In the genomic region with DNA sequence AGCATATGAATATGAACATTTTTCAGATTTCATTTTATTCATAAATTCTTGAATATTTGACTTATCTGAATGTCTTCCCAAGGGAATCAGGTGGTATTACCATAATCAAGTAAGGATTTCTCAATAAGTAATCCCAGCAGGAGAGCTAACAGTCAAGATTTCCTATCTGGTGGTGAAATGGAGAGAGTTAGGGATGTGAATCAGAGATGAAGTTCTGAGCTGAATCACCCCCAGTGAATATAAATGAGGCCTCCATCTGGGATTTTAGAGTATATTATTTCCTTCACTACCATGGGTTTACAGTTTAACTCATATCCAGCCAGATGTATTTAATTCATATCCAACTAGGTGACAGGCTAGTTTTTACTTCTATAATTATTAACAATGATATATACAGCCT, we compare ENCODE assay signal across 17 cellular contexts.
DNase-seq lines count a peak whose midpoint lies in the region; ATAC-seq and TF ChIP-seq lines count a peak whose summit lies in the region.
"Had no signal": no experiment of that assay in that cellular context is flagged by ENCODE, and none has a peak within 500 bp of the region (broad histone marks: within the 10 kb centered on the region; RNA-seq: fewer than 3 reads in every experiment).

No MANE protein-coding gene starts in this region.

- H3K4me2 ChIP-seq in IMR-90 (ENCODE audit: low read depth, low read length): no peak overlapping the region

- H2BK120ac ChIP-seq in IMR-90 (ENCODE audit: low read depth, low read length): no peak overlapping the region

- intact Hi-C loops in IMR-90 (cut with micrococcal nuclease): no loop called here

- H4K91ac ChIP-seq in IMR-90 (ENCODE audit: insufficient read depth, low read depth, low read length): no peak overlapping the region

- TF ChIP-seq CTCF in IMR-90 (conservative IDR thresholded peaks at IDR 0.05; ENCODE audit: low read depth, low read length) (no peak), brain microvascular endothelial cell (IDR thresholded peaks at IDR 0.05; ENCODE audit: low read depth, low read length, missing control alignments) (no peak), foreskin keratinocyte (conservative IDR thresholded peaks at IDR 0.05) (no peak), coronary artery (IDR thresholded peaks at IDR 0.05) (no peak)

- H2AK5ac ChIP-seq in IMR-90 (ENCODE audit: low read depth, low read length): no peak overlapping the region

- dilution Hi-C loops in IMR-90 (cut with HindIII; ENCODE audit: low sequenced_read_pairs, unreplicated experiment): no loop called here

- H3K9ac ChIP-seq in IMR-90 (ENCODE audit: low read depth, low read length): no peak overlapping the region

- no peak overlapping the region for H2AFZ ChIP-seq in IMR-90 (replicated peaks; ENCODE audit: low read length, poor library complexity)

- POLR2A ChIA-PET in IMR-90 (lab: Charles Lee; ENCODE audit: unreplicated experiment): no interaction called here

- no peaks in the 10 kb centered on the region for H4K20me1 ChIP-seq in IMR-90 (ENCODE audit: insufficient read depth, low read length)

- no peak overlapping the region for H3K4ac ChIP-seq in IMR-90 (ENCODE audit: low read depth, low read length)

- H3K27ac ChIP-seq in IMR-90 (ENCODE audit: insufficient read depth, low read length) (no peak overlapping the region), brain microvascular endothelial cell (no peak overlapping the region), foreskin keratinocyte (no peak overlapping the region), coronary artery (no peak overlapping the region)
- H3K27ac ChIP-seq: heart right ventricle, vagina had no signal

- H3K36me3 ChIP-seq in IMR-90 (ENCODE audit: control insufficient read depth, insufficient read depth, low read length) (no peaks in the 10 kb centered on the region), brain microvascular endothelial cell (replicated peaks) (no peaks in the 10 kb centered on the region)
- H3K36me3 ChIP-seq: HAP-1, heart right ventricle, right atrium auricular region, vagina had no signal

- H3K9me3 ChIP-seq in IMR-90 (ENCODE audit: control insufficient read depth, insufficient read depth, low read length): peaks cover 3% of the 10 kb centered on the region; the same call in 1 of the 2 replicates
- H3K9me3 ChIP-seq: HAP-1, heart right ventricle, right atrium auricular region, vagina had no signal

- CTCF ChIA-PET in IMR-90 (lab: Yijun Ruan, JAX): interaction anchor here (0.9 kb wide), 1 partner anchor 10 kb away, joined by 3 read pairs; no protein-coding TSS in a partner anchor

- no peaks in the 10 kb centered on the region for H3K27me3 ChIP-seq in IMR-90 (ENCODE audit: control insufficient read depth, insufficient read depth, low read length)
- no peaks in the 10 kb centered on the region for H3K27me3 ChIP-seq in brain microvascular endothelial cell (replicated peaks)
- no peaks in the 10 kb centered on the region for H3K27me3 ChIP-seq in foreskin keratinocyte
- H3K27me3 ChIP-seq: heart right ventricle, right atrium auricular region, vagina had no signal

- no peaks in the 10 kb centered on the region for H3K79me1 ChIP-seq in IMR-90 (ENCODE audit: low read depth in 1 of 2, low read length in 2 of 2)

- H3K18ac ChIP-seq in IMR-90 (ENCODE audit: low read depth, low read length): no peak overlapping the region

- no peak overlapping the region for H2BK5ac ChIP-seq in IMR-90 (ENCODE audit: low read depth, low read length, poor library complexity, severe bottlenecking)

- no peak for TF ChIP-seq POLR2A in IMR-90 (IDR thresholded peaks at IDR 0.05; ENCODE audit: low read depth, low read length)

- H3K4me3 ChIP-seq in IMR-90 (ENCODE audit: insufficient read depth, low read depth, low read length) (no peak overlapping the region), brain microvascular endothelial cell (ENCODE audit: low read depth, low read length) (no peak overlapping the region), coronary artery (no peak overlapping the region)
- H3K4me3 ChIP-seq: HAP-1, heart right ventricle, right atrium auricular region, vagina had no signal

- peak; percentile 80 for DNase-seq in ACHN
- DNase-seq in IMR-90: peak; percentile 74
- peak; percentile 24 for DNase-seq in brain microvascular endothelial cell
- DNase-seq in foreskin keratinocyte: peak; percentile 14 to 42
- DNase-seq in NCI-H1417 treated with DMSO at 0.1 percent for 48 hours (lab: John Stamatoyannopoulos, UW): no peak
- no peak for DNase-seq in globus pallidus (ENCODE audit: low spot score)
- no peak for DNase-seq in coronary artery (ENCODE audit: low spot score)
- DNase-seq: activated CD4-positive, alpha-beta T cell treated with anti-CD3 and anti-CD28 coated beads, Interleukin-2, amount 10 ng/mL, durations not matched to agents 7 days and 5 days; heart right ventricle; islet precursor cell; NCI-H187 treated with DMSO at 0.1 percent for 48 hours; NCI-H510A; PC-3 had no signal

- no peaks in the 10 kb centered on the region for H3K9me1 ChIP-seq in IMR-90 (ENCODE audit: insufficient read depth, low read length)

- H3K56ac ChIP-seq in IMR-90 (ENCODE audit: extremely low read depth, insufficient read depth, low read length): no peak overlapping the region

- H2BK20ac ChIP-seq in IMR-90 (ENCODE audit: low read depth, low read length): no peak overlapping the region

- no peak overlapping the region for H2BK15ac ChIP-seq in IMR-90 (ENCODE audit: low read depth, low read length)

- H3K14ac ChIP-seq in IMR-90 (replicated peaks; ENCODE audit: low read depth, low read length): no peak overlapping the region

- H2AK9ac ChIP-seq in IMR-90 (replicated peaks; ENCODE audit: low read depth, low read length, poor library complexity): no peak overlapping the region

- no peak overlapping the region for H4K8ac ChIP-seq in IMR-90 (ENCODE audit: low read depth in 2 of 2, low read length in 2 of 2)

- in situ Hi-C loops in ACHN (cut with HindIII; ENCODE audit: low pct_ligation_motif_present, low pct_unique_long_range_greater_than_20kb, low sequenced_read_pairs): no loop called here
- in situ Hi-C loops in IMR-90 (cut with MboI; ENCODE audit: low sequenced_read_pairs): no loop called here
- in situ Hi-C loops in brain microvascular endothelial cell (cut with HindIII; ENCODE audit: low pct_ligation_motif_present, low sequenced_read_pairs): no loop called here

- H3K23ac ChIP-seq in IMR-90 (ENCODE audit: low read depth, low read length): no peak overlapping the region

- H4K5ac ChIP-seq in IMR-90 (ENCODE audit: low read depth, low read length): no peak overlapping the region

- H3K4me1 ChIP-seq in IMR-90 (ENCODE audit: control insufficient read depth, insufficient read depth, low read length): no peaks in the 10 kb centered on the region
- no peaks in the 10 kb centered on the region for H3K4me1 ChIP-seq in foreskin keratinocyte
- H3K4me1 ChIP-seq: vagina had no signal

- BruUV-seq in IMR-90 (replicated peaks; lab: Mats Ljungman, UMichigan): no TSS peak

- ATAC-seq in IMR-90 (ENCODE audit: low read depth): peak; percentile 59; the same call in 1 of the 2 replicates
- ATAC-seq in foreskin keratinocyte: peak; percentile 80
- ATAC-seq in HG03135 (IDR thresholded peaks at IDR 0.05; ENCODE audit: unreplicated experiment): no peak
- ATAC-seq: PC-3 had no signal

- TF ChIP-seq RAD21 in IMR-90 (IDR thresholded peaks at IDR 0.05; ENCODE audit: low read length): no peak

TF ChIP-seq in IMR-90, 13 proteins besides CTCF, POLR2A, EP300 and RAD21:
- TF ChIP-seq BHLHE40 (IDR thresholded peaks at IDR 0.05; ENCODE audit: low read depth, low read length): no peak
- TF ChIP-seq CEBPB (IDR thresholded peaks at IDR 0.05; ENCODE audit: low read depth, low read length): peak; percentile 51; the same call in 1 of the 2 replicates

Comparison
In these comparisons a context has a peak if more than half of its experiments do, and no peak if none do; other contexts are left out.
1. DNase-seq: peak in ACHN (single experiment), IMR-90 (single experiment), brain microvascular endothelial cell (single experiment) and foreskin keratinocyte (2 of 2); none in NCI-H1417 treated with DMSO at 0.1 percent for 48 hours (single experiment), globus pallidus (single experiment) and coronary artery (single experiment).